Comparison of ENCODE assay signal across 9 cellular contexts in genomic region chr2:64978514-64979268, GRCh38. TPM values are rescaled to one million over a fixed set of nuclear protein-coding genes. Genes with fewer than 3 reads are reported as not detected.
DNase-seq lines count a peak whose midpoint lies in the region; ATAC-seq and TF ChIP-seq lines count a peak whose summit lies in the region.
"Had no signal": no experiment of that assay in that cellular context is flagged by ENCODE, and none has a peak within 500 bp of the region (broad histone marks: within the 10 kb centered on the region; RNA-seq: fewer than 3 reads in every experiment).

No MANE protein-coding gene starts in this region.

- no peaks in the 10 kb centered on the region for H3K9me2 ChIP-seq in GM23338 (ENCODE audit: insufficient read depth)

- no peaks in the 10 kb centered on the region for H3K4me1 Mint-ChIP-seq in CD4-positive, alpha-beta T cell (ENCODE audit: low read depth)
- peaks cover 17% of the 10 kb centered on the region for H3K4me1 Mint-ChIP-seq in GM23338
- H3K4me1 Mint-ChIP-seq in T-cell, result no peaks in the 10 kb centered on the region

- H3K4me3 Mint-ChIP-seq in CD4-positive, alpha-beta T cell, result no peak overlapping the region
- no peak overlapping the region for H3K4me3 Mint-ChIP-seq in GM23338
- no peak overlapping the region for H3K4me3 Mint-ChIP-seq in T-cell
- H3K4me3 Mint-ChIP-seq: dendritic cell treated with granulocyte-macrophage colony-stimulating factor and Interleukin-4, amounts not matched to agents 40 ng/mL and 50 ng/mL, for 4 days had no signal

- no peak for DNase-seq in CD4-positive, alpha-beta T cell
- DNase-seq in GM23338 (ENCODE audit: low spot score), result peak; percentile 50
- no peak for DNase-seq in T-cell
- DNase-seq in left colon, result no peak
- no peak for DNase-seq in NCI-H446 (lab: John Stamatoyannopoulos, UW)
- no peak for DNase-seq in hepatic stellate cell (ENCODE audit: low spot score)

- H3F3A ChIP-seq in GM23338 (replicated peaks; ENCODE audit: low read depth), result no peaks in the 10 kb centered on the region

- peak; percentile 37 for ATAC-seq in CD4-positive, alpha-beta T cell (ENCODE audit: poor library complexity)
- ATAC-seq in GM23338 (peak; percentile 54), T-cell (replicated peaks in 1 of 4) (peak in 3 of 4 experiments; percentile 33 to 58 (median 50)), left colon (peak; percentile 37), HG02623 (IDR thresholded peaks at IDR 0.05; ENCODE audit: unreplicated experiment) (no peak), GM18519 (IDR thresholded peaks at IDR 0.05; ENCODE audit: low FRiP score, unreplicated experiment) (no peak)

- no peaks in the 10 kb centered on the region for H3K27me3 ChIP-seq in CD4-positive, alpha-beta T cell (ENCODE audit: control insufficient read depth, insufficient read depth, low read length)
- H3K27me3 ChIP-seq in GM23338 (ENCODE audit: insufficient read depth), result no peaks in the 10 kb centered on the region

- POLR2A ChIA-PET in CD4-positive, alpha-beta T cell (lab: Charles Lee), result interaction anchor here (0.7 kb wide), 2 partner anchors 11 to 77 kb away, joined by 3 to 5 read pairs; partner anchors contain the start of gene CEP68
- POLR2A ChIA-PET in T-cell (lab: Charles Lee), result interaction anchor here (0.5 to 0.7 kb wide), 2 partner anchors 251 to 652 kb away, joined by 3 to 7 read pairs; no protein-coding TSS in a partner anchor

- no peak overlapping the region for H3K4me2 ChIP-seq in GM23338

- no peaks in the 10 kb centered on the region for H3K9me3 Mint-ChIP-seq in CD4-positive, alpha-beta T cell
- H3K9me3 Mint-ChIP-seq in GM23338, result no peaks in the 10 kb centered on the region
- no peaks in the 10 kb centered on the region for H3K9me3 Mint-ChIP-seq in T-cell
- H3K9me3 Mint-ChIP-seq: dendritic cell treated with granulocyte-macrophage colony-stimulating factor and Interleukin-4, amounts not matched to agents 40 ng/mL and 50 ng/mL, for 4 days had no signal

- H2AFZ ChIP-seq in GM23338, result no peak overlapping the region

- intact Hi-C loops in CD4-positive, alpha-beta T cell (cut with DNase I, micrococcal nuclease), result loop anchor here (2.0 kb wide), 1 partner anchor 62 kb away; no protein-coding TSS in a partner anchor
- intact Hi-C loops in left colon (cut with DNase I, micrococcal nuclease), result no loop called here

- no peak overlapping the region for H3K27ac Mint-ChIP-seq in CD4-positive, alpha-beta T cell
- H3K27ac Mint-ChIP-seq in GM23338 (no peak overlapping the region), T-cell (no peak overlapping the region)
- H3K27ac Mint-ChIP-seq: dendritic cell treated with granulocyte-macrophage colony-stimulating factor and Interleukin-4, amounts not matched to agents 40 ng/mL and 50 ng/mL, for 4 days had no signal

- H3K36me3 ChIP-seq in GM23338 (ENCODE audit: insufficient read depth), result no peaks in the 10 kb centered on the region

- H3K4me1 ChIP-seq in GM23338 (ENCODE audit: insufficient read depth), result peaks cover 12% of the 10 kb centered on the region

- H3K4me3 ChIP-seq in GM23338, result no peak overlapping the region

- H3K9me3 ChIP-seq in CD4-positive, alpha-beta T cell (ENCODE audit: control insufficient read depth, low read length), result no peaks in the 10 kb centered on the region

- H3K27me3 Mint-ChIP-seq in CD4-positive, alpha-beta T cell, result no peaks in the 10 kb centered on the region
- H3K27me3 Mint-ChIP-seq in GM23338 (ENCODE audit: insufficient read depth, low read depth, poor library complexity), result peaks cover 2% of the 10 kb centered on the region
- no peaks in the 10 kb centered on the region for H3K27me3 Mint-ChIP-seq in T-cell
- H3K27me3 Mint-ChIP-seq: dendritic cell treated with granulocyte-macrophage colony-stimulating factor and Interleukin-4, amounts not matched to agents 40 ng/mL and 50 ng/mL, for 4 days had no signal

- no peaks in the 10 kb centered on the region for H3K36me3 Mint-ChIP-seq in CD4-positive, alpha-beta T cell (ENCODE audit: low read depth)
- H3K36me3 Mint-ChIP-seq in GM23338 (ENCODE audit: low read depth), result no peaks in the 10 kb centered on the region
- no peaks in the 10 kb centered on the region for H3K36me3 Mint-ChIP-seq in T-cell

- H3K79me2 ChIP-seq in GM23338 (replicated peaks; ENCODE audit: insufficient read depth), result no peaks in the 10 kb centered on the region

- peak; percentile 36 for TF ChIP-seq CTCF in CD4-positive, alpha-beta T cell (IDR thresholded peaks at IDR 0.05)
- TF ChIP-seq CTCF in GM23338 (conservative IDR thresholded peaks at IDR 0.05; ENCODE audit: low read depth in 2 of 2), result peak; percentile 35 to 38

- CTCF ChIA-PET in CD4-positive, alpha-beta T cell (lab: Charles Lee), result interaction anchor here (0.6 to 1.1 kb wide), 3 partner anchors 10 to 64 kb away, joined by 3 to 4 read pairs (median 3); no protein-coding TSS in a partner anchor
- CTCF ChIA-PET in T-cell (lab: Charles Lee), result interaction anchor here (0.6 to 1.2 kb wide), 7 partner anchors 9 to 570 kb away, joined by 3 to 8 read pairs (median 4); partner anchors contain the start of gene CEP68 (in 1 of the 2)

- no peak overlapping the region for H3K27ac ChIP-seq in CD4-positive, alpha-beta T cell (ENCODE audit: low read depth, low read length)
- H3K27ac ChIP-seq in GM23338 (ENCODE audit: low read depth), result no peak overlapping the region

- no peaks in the 10 kb centered on the region for H4K20me1 ChIP-seq in GM23338 (replicated peaks; ENCODE audit: insufficient read depth)

TF ChIP-seq in GM23338, 12 proteins besides CTCF, POLR2A, EP300 and RAD21 (continues in another document):
- TF ChIP-seq NANOG (IDR thresholded peaks at IDR 0.05; ENCODE audit: borderline replicate concordance) (no peak), POLR2AphosphoS5 (IDR thresholded peaks at IDR 0.05; ENCODE audit: low read depth) (no peak), ZNF462 (CRISPR knock-in tag; IDR thresholded peaks at IDR 0.05) (no peak), ZNF331 (CRISPR knock-in tag; IDR thresholded peaks at IDR 0.05; ENCODE audit: low read depth) (no peak)

RNA-seq across cellular contexts. Expression of gene SLC1A4, which starts 10.5 kb away (rescaled TPM):
- 1 to 10 TPM; 2.4 to 2.8 TPM for total RNA-seq in CD4-positive, alpha-beta T cell
- total RNA-seq in GM23338 (2014; rRNA removed; shearing (Covaris generic)), result 2.2 and 2.7 TPM in 2 replicates
- polyA plus RNA-seq in GM23338 (2016; fragmentation: Nextera tagmentation; extraction: Ambion mirVana), result 1.3 TPM in 2 replicates
- 10 to 100 TPM in 2 of 5 donors, 1 to 10 TPM in 3; 1.9 to 13.8 (median 9.8) TPM for total RNA-seq in T-cell
- 10 to 100 TPM; 10.8 to 12.5 TPM for total RNA-seq in left colon

Comparison
In these comparisons a context has a peak if more than half of its experiments do, and no peak if none do; other contexts are left out.
1. ATAC-seq: peak in CD4-positive, alpha-beta T cell (single experiment), GM23338 (single experiment), T-cell (3 of 4) and left colon (single experiment); none in HG02623 (single experiment) and GM18519 (single experiment).
2. intact Hi-C loops: an anchor here in CD4-positive, alpha-beta T cell (2.0 kb wide); none called in left colon.